6 cellular contexts compared by ENCODE assay signal in the genomic region with DNA sequence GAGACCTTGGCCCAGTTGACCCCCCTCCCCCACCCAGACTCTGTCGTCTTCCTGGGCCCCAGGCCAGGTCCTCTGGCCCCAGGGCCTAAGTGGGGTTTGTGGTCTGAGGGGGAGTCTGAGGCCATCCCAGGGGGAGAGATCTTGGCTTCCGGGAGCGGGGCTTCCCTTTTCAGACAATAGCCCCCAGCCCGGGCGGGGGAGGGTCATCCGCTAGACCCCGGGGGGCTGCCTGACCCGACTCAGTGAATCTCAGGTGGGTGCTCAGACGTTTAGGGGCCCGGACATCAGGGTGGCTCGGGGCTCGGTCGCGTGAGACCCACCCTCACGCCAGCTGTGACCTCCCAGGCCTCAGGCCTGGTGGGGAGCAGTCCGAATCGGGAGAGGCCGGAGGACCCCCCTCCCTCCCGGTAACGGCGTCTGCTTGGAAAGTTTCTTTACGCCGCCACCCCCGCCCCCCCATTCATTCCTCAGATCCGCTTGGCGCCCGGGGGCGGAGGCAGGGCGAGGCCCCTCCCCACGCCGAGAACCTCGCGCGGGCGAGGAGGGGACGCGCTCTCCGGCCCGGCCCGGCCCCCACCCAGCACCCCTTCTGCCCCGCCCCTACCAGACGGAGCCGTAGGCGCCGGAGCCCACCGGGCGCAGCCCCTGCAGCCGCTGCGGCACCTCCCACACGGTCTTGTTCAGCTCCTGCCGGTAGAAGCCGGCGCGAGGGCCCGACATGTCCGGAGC. TPM values are rescaled to one million over a fixed set of nuclear protein-coding genes. Genes with fewer than 3 reads are reported as not detected.
DNase-seq lines count a peak whose midpoint lies in the region; ATAC-seq and TF ChIP-seq lines count a peak whose summit lies in the region.

No MANE protein-coding gene starts in this region.

- no peaks in the 10 kb centered on the region for H3K79me2 ChIP-seq in smooth muscle cell (ENCODE audit: low read depth)

- H4K20me1 ChIP-seq in smooth muscle cell (ENCODE audit: low read depth), result peaks cover 42% of the 10 kb centered on the region

- no peak for TF ChIP-seq CTCF in smooth muscle cell (IDR thresholded peaks at IDR 0.05; ENCODE audit: borderline replicate concordance, insufficient read depth, poor library complexity, severe bottlenecking)

- no peak overlapping the region for H2AFZ ChIP-seq in smooth muscle cell (ENCODE audit: low read depth)

- peak; percentile 33 for ATAC-seq in GM18502 (IDR thresholded peaks at IDR 0.05; ENCODE audit: poor library complexity, unreplicated experiment)

- peak overlapping the region; percentile 76 for H3K4me3 ChIP-seq in SK-N-MC
- H3K4me3 ChIP-seq in effector memory CD4-positive, alpha-beta T cell (ENCODE audit: insufficient read depth, low read depth, low read length, poor library complexity, severe bottlenecking), result peak overlapping the region; percentile 45
- H3K4me3 ChIP-seq in smooth muscle cell, result peak overlapping the region; percentile 60

- peaks cover 37% of the 10 kb centered on the region for H3K4me1 ChIP-seq in effector memory CD4-positive, alpha-beta T cell (ENCODE audit: control insufficient read depth, insufficient read depth, low read length, poor library complexity, severe bottlenecking)
- H3K4me1 ChIP-seq in smooth muscle cell (ENCODE audit: low read depth), result peaks cover 23% of the 10 kb centered on the region

- H3F3A ChIP-seq in smooth muscle cell (ENCODE audit: low read depth), result peaks cover 11% of the 10 kb centered on the region

- H3K9me3 ChIP-seq in SK-N-MC (ENCODE audit: low read depth, low read length), result no peaks in the 10 kb centered on the region
- H3K9me3 ChIP-seq in effector memory CD4-positive, alpha-beta T cell (ENCODE audit: control insufficient read depth, low read length), result no peaks in the 10 kb centered on the region
- H3K9me3 ChIP-seq in smooth muscle cell (replicated peaks; ENCODE audit: low read depth), result no peaks in the 10 kb centered on the region

- 40% methylated on average over 17 of the region's 56 CpGs for WGBS in smooth muscle cell (ENCODE audit: low lambda C conversion rate)

- H3K9ac ChIP-seq in SK-N-MC (ENCODE audit: insufficient read length) (no peak overlapping the region), smooth muscle cell (ENCODE audit: low read depth) (no peak overlapping the region)

- H3K36me3 ChIP-seq in SK-N-MC (ENCODE audit: insufficient read depth, low read length), result no peaks in the 10 kb centered on the region
- no peaks in the 10 kb centered on the region for H3K36me3 ChIP-seq in effector memory CD4-positive, alpha-beta T cell (ENCODE audit: control insufficient read depth, insufficient read depth, low read length)
- no peaks in the 10 kb centered on the region for H3K36me3 ChIP-seq in smooth muscle cell (ENCODE audit: low read depth)

- H3K27me3 ChIP-seq in effector memory CD4-positive, alpha-beta T cell (replicated peaks; ENCODE audit: control insufficient read depth, insufficient read depth, low read length, poor library complexity, severe bottlenecking), result no peaks in the 10 kb centered on the region
- peaks cover 26% of the 10 kb centered on the region for H3K27me3 ChIP-seq in smooth muscle cell (ENCODE audit: low read depth)

- H3K27ac ChIP-seq in SK-N-MC (no peak overlapping the region), smooth muscle cell (ENCODE audit: low read depth) (no peak overlapping the region)
- H3K27ac ChIP-seq in effector memory CD4-positive, alpha-beta T cell (ENCODE audit: insufficient read depth, low read length, poor library complexity, severe bottlenecking), result no peak overlapping the region

- no peak for DNase-seq in SK-N-MC (ENCODE audit: low read depth, low spot score)
- DNase-seq in effector memory CD4-positive, alpha-beta T cell, result peak in 2 of 3 donors; percentile 25 to 33
- DNase-seq in smooth muscle cell (lab: John Stamatoyannopoulos, UW; ENCODE audit: unreplicated experiment), result no peak
- DNase-seq in H4 (ENCODE audit: low spot score), result no peak
- no peak for DNase-seq in NCI-H2029 treated with DMSO at 0.1 percent for 48 hours (lab: John Stamatoyannopoulos, UW)

- H3K4me2 ChIP-seq in smooth muscle cell, result peak overlapping the region; percentile 88

RNA-seq across cellular contexts. Expression of gene MAPK11, which starts 0.4 kb away (rescaled TPM):
- 2.8 and 4.2 TPM in 2 replicates for total RNA-seq in smooth muscle cell
- polyA plus RNA-seq in smooth muscle cell, result 0.65 and 1.4 TPM in 2 replicates
- 4.0 and 5.5 TPM in 2 replicates for total RNA-seq in H4 (2014; rRNA removed; shearing (Covaris generic))

RNA-seq across cellular contexts. Expression of gene MAPK12, which starts 8.3 kb away (rescaled TPM):
- total RNA-seq in smooth muscle cell, result 9.5 and 14.9 TPM in 2 replicates
- polyA plus RNA-seq in smooth muscle cell, result 26.2 and 27.8 TPM in 2 replicates
- total RNA-seq in H4 (2014; rRNA removed; shearing (Covaris generic)), result 33.3 and 37.8 TPM in 2 replicates

RNA-seq across cellular contexts. Expression of gene HDAC10, which starts 18.7 kb away (rescaled TPM):
- total RNA-seq in smooth muscle cell, result 5.1 and 9.5 TPM in 2 replicates
- 12.8 and 15.7 TPM in 2 replicates for polyA plus RNA-seq in smooth muscle cell
- total RNA-seq in H4 (2014; rRNA removed; shearing (Covaris generic)), result 5.1 and 5.9 TPM in 2 replicates

RNA-seq across cellular contexts. Expression of gene TUBGCP6, which starts 24.9 kb away (rescaled TPM):
- total RNA-seq in smooth muscle cell, result 10.0 and 10.6 TPM in 2 replicates
- 22.7 and 26.0 TPM in 2 replicates for polyA plus RNA-seq in smooth muscle cell
- total RNA-seq in H4 (2014; rRNA removed; shearing (Covaris generic)), result 4.9 and 5.0 TPM in 2 replicates

RNA-seq across cellular contexts. Expression of gene PLXNB2, which starts 37.7 kb away (rescaled TPM):
- total RNA-seq in smooth muscle cell, result 183 and 195 TPM in 2 replicates
- 210 and 249 TPM in 2 replicates for polyA plus RNA-seq in smooth muscle cell
- 42.4 and 53.2 TPM in 2 replicates for total RNA-seq in H4 (2014; rRNA removed; shearing (Covaris generic))

Comparison
In these comparisons a context has a peak if more than half of its experiments do, and no peak if none do; other contexts are left out.
1. DNase-seq: peak in effector memory CD4-positive, alpha-beta T cell (2 of 3); none in SK-N-MC (single experiment), smooth muscle cell (single experiment), H4 (single experiment) and NCI-H2029 treated with DMSO at 0.1 percent for 48 hours (single experiment).
2. Peak in every context shown above with its lines, with median percentiles within 50 percentile points of each other: H3K4me3 ChIP-seq.